10 cellular contexts compared by ENCODE assay signal in the genomic region with DNA sequence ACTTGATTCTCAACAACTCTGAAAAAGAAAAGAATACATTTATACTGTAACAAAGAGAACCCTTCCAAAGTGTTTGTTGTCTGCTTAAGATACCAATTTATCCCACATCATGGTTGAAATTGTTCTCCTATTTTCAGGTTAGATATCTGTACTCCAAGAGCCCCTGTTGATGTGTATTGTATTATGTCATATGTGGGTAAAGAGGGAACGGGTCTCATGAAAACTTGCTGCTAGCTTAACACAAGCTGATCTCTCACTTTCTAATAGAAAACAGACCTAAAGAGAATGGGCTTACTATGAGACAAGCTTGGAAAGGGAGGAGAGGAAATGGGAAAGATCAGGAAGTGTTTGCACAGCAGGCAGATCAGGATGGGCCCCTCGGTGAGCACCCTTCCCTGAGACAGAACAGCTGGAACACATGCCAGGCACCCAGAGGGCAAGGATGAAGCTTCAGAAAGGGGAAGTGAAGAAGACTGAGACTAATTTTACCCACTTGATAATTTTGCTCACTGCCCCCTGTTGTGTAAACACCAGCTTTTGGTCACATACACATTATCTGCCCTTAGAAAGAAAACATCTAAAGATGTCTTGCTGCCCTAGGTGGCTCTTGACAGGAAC.
DNase-seq lines count a peak whose midpoint lies in the region; ATAC-seq and TF ChIP-seq lines count a peak whose summit lies in the region.
"Had no signal": no experiment of that assay in that cellular context is flagged by ENCODE, and none has a peak within 500 bp of the region (broad histone marks: within the 10 kb centered on the region; RNA-seq: fewer than 3 reads in every experiment).

No MANE protein-coding gene starts in this region.

- H3K36me3 Mint-ChIP-seq in HFFc6 (ENCODE audit: low read depth) (peaks cover 9% of the 10 kb centered on the region), mesothelial cell of epicardium (peaks cover 3% of the 10 kb centered on the region)
- no peaks in the 10 kb centered on the region for H3K36me3 Mint-ChIP-seq in activated T-cell treated with anti-CD3 and anti-CD28 coated beads, Interleukin-2, amount 50 U/mL, for 4 hours (ENCODE audit: insufficient read depth)
- no peaks in the 10 kb centered on the region for H3K36me3 Mint-ChIP-seq in CD4-positive, alpha-beta memory T cell

- H3K4me1 ChIP-seq in CD4-positive, alpha-beta memory T cell (ENCODE audit: insufficient read depth, low read length) = no peaks in the 10 kb centered on the region

- peak overlapping the region; percentile 44; the same call in 1 of the 2 replicates for H3K27ac Mint-ChIP-seq in HFFc6
- H3K27ac Mint-ChIP-seq in mesothelial cell of epicardium = peak overlapping the region; percentile 54
- no peak overlapping the region for H3K27ac Mint-ChIP-seq in CD4-positive, alpha-beta memory T cell

- TF ChIP-seq CTCF in HFFc6 (IDR thresholded peaks at IDR 0.05) (no peak), mesothelial cell of epicardium (IDR thresholded peaks at IDR 0.05; ENCODE audit: unreplicated experiment) (no peak)

- H3K27me3 ChIP-seq in CD4-positive, alpha-beta memory T cell (ENCODE audit: insufficient read depth, low read length) = no peaks in the 10 kb centered on the region
- H3K27me3 ChIP-seq: ovary had no signal

- H3K9me3 Mint-ChIP-seq in HFFc6 (peaks cover 9% of the 10 kb centered on the region), mesothelial cell of epicardium (peaks cover 6% of the 10 kb centered on the region)
- peaks cover 4% of the 10 kb centered on the region for H3K9me3 Mint-ChIP-seq in activated T-cell treated with anti-CD3 and anti-CD28 coated beads, Interleukin-2, amount 50 U/mL, for 4 hours
- H3K9me3 Mint-ChIP-seq in CD4-positive, alpha-beta memory T cell = peaks cover 2 to 8% (median 3%) of the 10 kb centered on the region in 8 donors

- no peak for DNase-seq in HFFc6
- no peak for DNase-seq in mesothelial cell of epicardium (ENCODE audit: low spot score in 2 of 2, unreplicated experiment in 2 of 2)
- no peak for DNase-seq in activated T-cell treated with anti-CD3 and anti-CD28 coated beads, Interleukin-2, amount 50 U/mL, for 4 hours
- no peak for DNase-seq in activated CD4-positive, alpha-beta T cell treated with anti-CD3 and anti-CD28 coated beads for 1 hour
- no peak for DNase-seq in NCI-H524 treated with DMSO at 0.1 percent for 48 hours (lab: John Stamatoyannopoulos, UW)
- DNase-seq in CD4-positive, alpha-beta memory T cell = no peak
- DNase-seq: NCI-H82, ovary had no signal

- peak; percentile 86 for ATAC-seq in GM19035 (IDR thresholded peaks at IDR 0.05; ENCODE audit: unreplicated experiment)
- ATAC-seq in HG03565 (IDR thresholded peaks at IDR 0.05; ENCODE audit: unreplicated experiment) = peak; percentile 78
- ATAC-seq in activated T-cell treated with anti-CD3 and anti-CD28 coated beads, Interleukin-2, amount 50 U/mL, for 4 hours = no peak

- POLR2A ChIA-PET in CD4-positive, alpha-beta memory T cell (lab: Charles Lee; ENCODE audit: partially characterized antibody) = no interaction called here

- H3K4me1 Mint-ChIP-seq in HFFc6 (ENCODE audit: low read depth) (peaks cover 23% of the 10 kb centered on the region), mesothelial cell of epicardium (peaks cover 40% of the 10 kb centered on the region)
- no peaks in the 10 kb centered on the region for H3K4me1 Mint-ChIP-seq in activated T-cell treated with anti-CD3 and anti-CD28 coated beads, Interleukin-2, amount 50 U/mL, for 4 hours (ENCODE audit: low read depth)
- no peaks in the 10 kb centered on the region for H3K4me1 Mint-ChIP-seq in CD4-positive, alpha-beta memory T cell

- no peak overlapping the region for H3K27ac ChIP-seq in CD4-positive, alpha-beta memory T cell (ENCODE audit: low read depth, low read length)

- H3K27me3 Mint-ChIP-seq in HFFc6 (ENCODE audit: insufficient read depth) (no peaks in the 10 kb centered on the region), mesothelial cell of epicardium (ENCODE audit: low read depth) (no peaks in the 10 kb centered on the region)
- H3K27me3 Mint-ChIP-seq in activated T-cell treated with anti-CD3 and anti-CD28 coated beads, Interleukin-2, amount 50 U/mL, for 4 hours (ENCODE audit: low read depth) = no peaks in the 10 kb centered on the region
- peaks cover 0 to 7% of the 10 kb centered on the region in 2 donors for H3K27me3 Mint-ChIP-seq in CD4-positive, alpha-beta memory T cell

- H3K4me3 Mint-ChIP-seq in HFFc6 (no peak overlapping the region), mesothelial cell of epicardium (no peak overlapping the region)
- H3K4me3 Mint-ChIP-seq in activated T-cell treated with anti-CD3 and anti-CD28 coated beads, Interleukin-2, amount 50 U/mL, for 4 hours = no peak overlapping the region
- no peak overlapping the region for H3K4me3 Mint-ChIP-seq in CD4-positive, alpha-beta memory T cell

- no peak overlapping the region for H3K4me3 ChIP-seq in CD4-positive, alpha-beta memory T cell (ENCODE audit: low read length in 2 of 2)
- H3K4me3 ChIP-seq: ovary had no signal

- no peaks in the 10 kb centered on the region for H3K9me3 ChIP-seq in CD4-positive, alpha-beta memory T cell (ENCODE audit: control insufficient read depth in 1 of 2, low read length in 2 of 2)
- H3K9me3 ChIP-seq: ovary had no signal

- no peaks in the 10 kb centered on the region for H3K36me3 ChIP-seq in CD4-positive, alpha-beta memory T cell (ENCODE audit: insufficient read depth, low read length)
- H3K36me3 ChIP-seq: ovary had no signal

- intact Hi-C loops in CD4-positive, alpha-beta memory T cell (cut with micrococcal nuclease) = no loop called here

- CTCF ChIA-PET in CD4-positive, alpha-beta memory T cell (lab: Charles Lee; ENCODE audit: partially characterized antibody) = interaction anchor here (1.1 kb wide), 1 partner anchor 20 kb away, joined by 3 read pairs; no protein-coding TSS in a partner anchor

Comparison
In these comparisons a context has a peak if more than half of its experiments do, and no peak if none do; other contexts are left out.
1. ATAC-seq: peak in GM19035 (single experiment) and HG03565 (single experiment); none in activated T-cell treated with anti-CD3 and anti-CD28 coated beads, Interleukin-2, amount 50 U/mL, for 4 hours (0 of 2).
2. H3K27ac Mint-ChIP-seq: peak in HFFc6 (single experiment) and mesothelial cell of epicardium (single experiment); none in CD4-positive, alpha-beta memory T cell (0 of 7).